Comparison of ENCODE assay signal across 1 cellular context in the genomic region with DNA sequence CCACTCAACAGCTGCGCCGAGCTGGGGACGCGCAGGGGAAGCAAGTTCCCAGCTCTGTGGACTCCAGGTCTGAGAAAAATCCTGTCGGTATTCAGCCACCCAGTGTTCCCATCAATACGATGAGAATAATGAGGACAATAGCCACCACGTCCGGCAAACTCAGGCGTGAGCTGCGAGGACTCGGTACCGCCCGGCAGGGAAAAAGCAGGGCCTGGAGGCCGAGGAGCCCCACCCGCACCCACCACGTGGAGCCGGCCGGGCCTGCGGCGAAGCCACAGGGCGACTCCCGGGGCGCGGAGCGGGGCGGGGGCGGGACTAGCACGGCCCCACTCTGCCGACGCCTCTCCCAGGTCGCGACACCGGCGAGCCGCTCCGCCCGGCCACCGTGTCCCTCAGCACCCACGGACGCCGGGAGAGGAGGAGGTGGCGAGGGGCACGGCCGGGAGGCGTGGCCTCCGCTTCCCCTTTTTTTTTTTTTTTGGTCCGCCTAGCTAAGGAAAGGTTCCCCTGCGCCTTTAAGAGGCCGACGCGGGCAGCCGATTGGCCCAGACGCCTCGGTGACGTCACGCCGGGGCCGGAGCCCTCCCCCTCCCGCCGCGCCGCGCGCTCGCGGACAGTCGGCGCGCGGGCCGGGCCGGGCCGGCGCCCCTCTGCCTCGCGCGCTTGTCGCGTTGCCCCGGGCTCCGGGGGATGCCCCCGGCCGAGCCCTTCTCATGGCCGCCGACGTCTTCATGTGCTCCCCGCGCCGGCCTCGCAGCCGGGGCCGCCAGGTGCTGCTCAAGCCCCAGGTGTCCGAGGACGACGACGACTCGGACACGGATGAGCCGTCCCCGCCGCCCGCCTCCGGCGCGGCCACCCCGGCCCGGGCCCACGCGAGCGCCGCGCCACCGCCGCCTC.
TF ChIP-seq lines count a peak whose summit lies in the region.

A gene with protein sequence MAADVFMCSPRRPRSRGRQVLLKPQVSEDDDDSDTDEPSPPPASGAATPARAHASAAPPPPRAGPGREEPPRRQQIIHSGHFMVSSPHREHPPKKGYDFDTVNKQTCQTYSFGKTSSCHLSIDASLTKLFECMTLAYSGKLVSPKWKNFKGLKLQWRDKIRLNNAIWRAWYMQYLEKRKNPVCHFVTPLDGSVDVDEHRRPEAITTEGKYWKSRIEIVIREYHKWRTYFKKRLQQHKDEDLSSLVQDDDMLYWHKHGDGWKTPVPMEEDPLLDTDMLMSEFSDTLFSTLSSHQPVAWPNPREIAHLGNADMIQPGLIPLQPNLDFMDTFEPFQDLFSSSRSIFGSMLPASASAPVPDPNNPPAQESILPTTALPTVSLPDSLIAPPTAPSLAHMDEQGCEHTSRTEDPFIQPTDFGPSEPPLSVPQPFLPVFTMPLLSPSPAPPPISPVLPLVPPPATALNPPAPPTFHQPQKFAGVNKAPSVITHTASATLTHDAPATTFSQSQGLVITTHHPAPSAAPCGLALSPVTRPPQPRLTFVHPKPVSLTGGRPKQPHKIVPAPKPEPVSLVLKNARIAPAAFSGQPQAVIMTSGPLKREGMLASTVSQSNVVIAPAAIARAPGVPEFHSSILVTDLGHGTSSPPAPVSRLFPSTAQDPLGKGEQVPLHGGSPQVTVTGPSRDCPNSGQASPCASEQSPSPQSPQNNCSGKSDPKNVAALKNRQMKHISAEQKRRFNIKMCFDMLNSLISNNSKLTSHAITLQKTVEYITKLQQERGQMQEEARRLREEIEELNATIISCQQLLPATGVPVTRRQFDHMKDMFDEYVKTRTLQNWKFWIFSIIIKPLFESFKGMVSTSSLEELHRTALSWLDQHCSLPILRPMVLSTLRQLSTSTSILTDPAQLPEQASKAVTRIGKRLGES (plus strand): TSS at position 616 of the 897 bp plus-strand sequence. CDS start 98 bp downstream, at position 714.

TF ChIP-seq in K562, 482 proteins besides CTCF, POLR2A, EP300 and RAD21 (continued from another document and continues in another):
- TF ChIP-seq, protein P1, sequence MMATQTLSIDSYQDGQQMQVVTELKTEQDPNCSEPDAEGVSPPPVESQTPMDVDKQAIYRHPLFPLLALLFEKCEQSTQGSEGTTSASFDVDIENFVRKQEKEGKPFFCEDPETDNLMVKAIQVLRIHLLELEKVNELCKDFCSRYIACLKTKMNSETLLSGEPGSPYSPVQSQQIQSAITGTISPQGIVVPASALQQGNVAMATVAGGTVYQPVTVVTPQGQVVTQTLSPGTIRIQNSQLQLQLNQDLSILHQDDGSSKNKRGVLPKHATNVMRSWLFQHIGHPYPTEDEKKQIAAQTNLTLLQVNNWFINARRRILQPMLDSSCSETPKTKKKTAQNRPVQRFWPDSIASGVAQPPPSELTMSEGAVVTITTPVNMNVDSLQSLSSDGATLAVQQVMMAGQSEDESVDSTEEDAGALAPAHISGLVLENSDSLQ (IDR thresholded peaks at IDR 0.05): peak; percentile 46; the same call in 1 of the 2 replicates
- TF ChIP-seq HCFC1 (IDR thresholded peaks at IDR 0.05; ENCODE audit: low read depth, low read length): 0 out of 2 replicates have a peak, but pooled peaks have one; percentile 8
- TF ChIP-seq FOSL1 (tag; conservative IDR thresholded peaks at IDR 0.05): peak; percentile 64; the same call in 1 of the 2 replicates
- TF ChIP-seq YY1 (IDR thresholded peaks at IDR 0.05; ENCODE audit: borderline replicate concordance in 1 of 3, control insufficient read depth in 1 of 3, extremely low read depth in 1 of 3, insufficient read depth in 3 of 3, insufficient read length in 1 of 3, insufficient replicate concordance in 2 of 3, low read depth in 1 of 3, low read length in 2 of 3): peak; percentile 12 to 72 (median 33)
- TF ChIP-seq PTTG1 (tag; IDR thresholded peaks at IDR 0.05; ENCODE audit: low read depth): no peak
- TF ChIP-seq RBM22 (IDR thresholded peaks at IDR 0.05; ENCODE audit: low read depth, low read length, poor library complexity, severe bottlenecking): peak; percentile 62
- peak; percentile 49; the same call in 1 of the 2 replicates for TF ChIP-seq KHSRP (IDR thresholded peaks at IDR 0.05)
- TF ChIP-seq RBBP5 (IDR thresholded peaks at IDR 0.05; ENCODE audit: borderline replicate concordance, insufficient read depth, low read length, poor library complexity, severe bottlenecking): peak; percentile 95
- no peak for TF ChIP-seq DDX20 (tag; IDR thresholded peaks at IDR 0.05; ENCODE audit: low read depth)
- no peak for TF ChIP-seq ZNF146 (CRISPR knock-in tag; IDR thresholded peaks at IDR 0.05; ENCODE audit: unreplicated experiment)
- peak; percentile 48; the same call in 1 of the 2 replicates for TF ChIP-seq JUND (IDR thresholded peaks at IDR 0.05; ENCODE audit: borderline replicate concordance, low read depth, low read length)
- TF ChIP-seq JUND (tag; IDR thresholded peaks at IDR 0.05; ENCODE audit: borderline replicate concordance, low read depth, low read length): no peak; the same call in 2 of the 3 replicates
- TF ChIP-seq HNRNPL (IDR thresholded peaks at IDR 0.05; ENCODE audit: low read depth, low read length): peak; percentile 76; the same call in 1 of the 2 replicates
- peak; percentile 77 for TF ChIP-seq CREB1 (IDR thresholded peaks at IDR 0.05)
- TF ChIP-seq CREB1 (CRISPR knock-in tag; IDR thresholded peaks at IDR 0.05): peak; percentile 73; the same call in 1 of the 2 replicates
- TF ChIP-seq ZNF668 (CRISPR knock-in tag; IDR thresholded peaks at IDR 0.05): 0 out of 2 replicates have a peak, but pooled peaks have one; percentile 56
- TF ChIP-seq SIX5 (IDR thresholded peaks at IDR 0.05; ENCODE audit: borderline replicate concordance in 1 of 2, insufficient read depth in 1 of 2, low read depth in 1 of 2, low read length in 2 of 2): no peak
- peak; percentile 87 for TF ChIP-seq HMGN3 (IDR thresholded peaks at IDR 0.05; ENCODE audit: borderline replicate concordance, extremely low read depth, insufficient read length, low read depth, low read length)
- TF ChIP-seq, protein P2, sequence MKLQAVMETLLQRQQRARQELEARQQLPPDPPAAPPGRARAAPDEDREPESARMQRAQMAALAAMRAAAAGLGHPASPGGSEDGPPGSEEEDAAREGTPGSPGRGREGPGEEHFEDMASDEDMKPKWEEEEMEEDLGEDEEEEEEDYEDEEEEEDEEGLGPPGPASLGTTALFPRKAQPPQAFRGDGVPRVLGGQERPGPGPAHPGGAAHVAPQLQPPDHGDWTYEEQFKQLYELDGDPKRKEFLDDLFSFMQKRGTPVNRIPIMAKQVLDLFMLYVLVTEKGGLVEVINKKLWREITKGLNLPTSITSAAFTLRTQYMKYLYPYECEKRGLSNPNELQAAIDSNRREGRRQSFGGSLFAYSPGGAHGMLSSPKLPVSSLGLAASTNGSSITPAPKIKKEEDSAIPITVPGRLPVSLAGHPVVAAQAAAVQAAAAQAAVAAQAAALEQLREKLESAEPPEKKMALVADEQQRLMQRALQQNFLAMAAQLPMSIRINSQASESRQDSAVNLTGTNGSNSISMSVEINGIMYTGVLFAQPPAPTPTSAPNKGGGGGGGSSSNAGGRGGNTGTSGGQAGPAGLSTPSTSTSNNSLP (IDR thresholded peaks at IDR 0.05; ENCODE audit: borderline replicate concordance, low read depth, low read length): no peak
- TF ChIP-seq, protein P3, sequence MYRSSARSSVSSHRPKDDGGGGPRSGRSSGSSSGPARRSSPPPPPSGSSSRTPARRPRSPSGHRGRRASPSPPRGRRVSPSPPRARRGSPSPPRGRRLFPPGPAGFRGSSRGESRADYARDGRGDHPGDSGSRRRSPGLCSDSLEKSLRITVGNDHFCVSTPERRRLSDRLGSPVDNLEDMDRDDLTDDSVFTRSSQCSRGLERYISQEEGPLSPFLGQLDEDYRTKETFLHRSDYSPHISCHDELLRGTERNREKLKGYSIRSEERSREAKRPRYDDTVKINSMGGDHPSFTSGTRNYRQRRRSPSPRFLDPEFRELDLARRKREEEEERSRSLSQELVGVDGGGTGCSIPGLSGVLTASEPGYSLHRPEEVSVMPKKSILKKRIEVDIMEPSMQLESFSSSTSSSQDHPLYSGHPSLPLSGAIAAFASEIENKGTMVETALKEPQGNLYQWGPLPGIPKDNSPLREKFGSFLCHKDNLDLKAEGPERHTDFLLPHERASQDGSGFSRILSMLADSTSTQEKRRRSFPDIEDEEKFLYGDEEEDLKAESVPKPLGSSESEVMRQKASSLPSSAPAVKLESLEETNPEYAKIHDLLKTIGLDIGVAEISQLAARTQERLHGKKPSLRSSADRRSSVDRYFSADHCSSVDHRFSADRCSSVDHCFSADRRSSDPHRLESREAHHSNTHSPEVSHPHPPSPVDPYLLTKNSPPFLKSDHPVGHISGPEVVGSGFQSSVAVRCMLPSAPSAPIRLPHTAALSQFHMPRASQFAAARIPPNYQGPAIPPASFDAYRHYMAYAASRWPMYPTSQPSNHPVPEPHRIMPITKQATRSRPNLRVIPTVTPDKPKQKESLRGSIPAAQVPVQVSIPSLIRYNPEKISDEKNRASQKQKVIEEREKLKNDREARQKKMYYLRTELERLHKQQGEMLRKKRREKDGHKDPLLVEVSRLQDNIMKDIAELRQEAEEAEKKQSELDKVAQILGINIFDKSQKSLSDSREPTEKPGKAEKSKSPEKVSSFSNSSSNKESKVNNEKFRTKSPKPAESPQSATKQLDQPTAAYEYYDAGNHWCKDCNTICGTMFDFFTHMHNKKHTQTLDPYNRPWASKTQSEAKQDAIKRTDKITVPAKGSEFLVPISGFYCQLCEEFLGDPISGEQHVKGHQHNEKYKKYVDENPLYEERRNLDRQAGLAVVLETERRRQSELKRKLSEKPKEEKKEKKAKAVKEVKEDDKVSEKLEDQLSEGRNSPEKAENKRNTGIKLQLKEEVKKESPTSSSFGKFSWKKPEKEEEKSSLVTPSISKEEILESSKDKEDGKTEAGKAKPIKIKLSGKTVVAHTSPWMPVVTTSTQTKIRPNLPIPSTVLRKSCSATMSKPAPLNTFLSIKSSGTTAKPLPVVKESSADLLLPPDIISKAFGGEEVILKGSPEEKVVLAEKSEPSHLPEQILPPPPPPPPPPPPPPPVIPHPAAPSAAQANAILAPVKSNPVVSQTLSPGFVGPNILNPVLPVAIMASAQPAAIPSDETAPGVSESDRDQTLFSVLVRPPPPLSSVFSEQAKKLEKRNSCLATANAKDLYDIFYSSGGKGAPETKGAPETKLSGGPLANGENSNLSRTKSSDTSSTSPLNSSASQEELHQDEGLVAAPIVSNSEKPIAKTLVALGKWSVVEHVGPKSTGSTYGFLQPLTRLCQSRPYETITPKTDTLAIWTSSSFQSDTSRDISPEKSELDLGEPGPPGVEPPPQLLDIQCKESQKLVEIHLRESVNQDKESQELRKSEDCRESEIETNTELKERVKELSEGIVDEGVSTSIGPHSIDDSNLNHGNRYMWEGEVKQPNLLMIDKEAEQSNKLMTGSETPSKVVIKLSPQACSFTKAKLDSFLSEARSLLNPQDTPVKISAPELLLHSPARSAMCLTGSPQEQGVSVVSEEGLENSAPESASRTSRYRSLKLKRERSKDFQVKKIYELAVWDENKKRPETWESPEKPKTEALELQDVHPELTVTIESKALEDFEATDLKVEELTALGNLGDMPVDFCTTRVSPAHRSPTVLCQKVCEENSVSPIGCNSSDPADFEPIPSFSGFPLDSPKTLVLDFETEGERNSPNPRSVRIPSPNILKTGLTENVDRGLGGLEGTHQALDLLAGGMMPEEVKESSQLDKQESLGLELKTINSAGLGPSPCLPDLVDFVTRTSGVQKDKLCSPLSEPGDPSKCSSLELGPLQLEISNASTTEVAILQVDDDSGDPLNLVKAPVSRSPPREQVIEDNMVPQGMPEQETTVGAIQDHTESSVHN (IDR thresholded peaks at IDR 0.05; ENCODE audit: borderline replicate concordance in 1 of 2, low read depth in 1 of 2): no peak
- TF ChIP-seq ZNF174 (CRISPR knock-in tag; IDR thresholded peaks at IDR 0.05): no peak
- TF ChIP-seq, protein P4, sequence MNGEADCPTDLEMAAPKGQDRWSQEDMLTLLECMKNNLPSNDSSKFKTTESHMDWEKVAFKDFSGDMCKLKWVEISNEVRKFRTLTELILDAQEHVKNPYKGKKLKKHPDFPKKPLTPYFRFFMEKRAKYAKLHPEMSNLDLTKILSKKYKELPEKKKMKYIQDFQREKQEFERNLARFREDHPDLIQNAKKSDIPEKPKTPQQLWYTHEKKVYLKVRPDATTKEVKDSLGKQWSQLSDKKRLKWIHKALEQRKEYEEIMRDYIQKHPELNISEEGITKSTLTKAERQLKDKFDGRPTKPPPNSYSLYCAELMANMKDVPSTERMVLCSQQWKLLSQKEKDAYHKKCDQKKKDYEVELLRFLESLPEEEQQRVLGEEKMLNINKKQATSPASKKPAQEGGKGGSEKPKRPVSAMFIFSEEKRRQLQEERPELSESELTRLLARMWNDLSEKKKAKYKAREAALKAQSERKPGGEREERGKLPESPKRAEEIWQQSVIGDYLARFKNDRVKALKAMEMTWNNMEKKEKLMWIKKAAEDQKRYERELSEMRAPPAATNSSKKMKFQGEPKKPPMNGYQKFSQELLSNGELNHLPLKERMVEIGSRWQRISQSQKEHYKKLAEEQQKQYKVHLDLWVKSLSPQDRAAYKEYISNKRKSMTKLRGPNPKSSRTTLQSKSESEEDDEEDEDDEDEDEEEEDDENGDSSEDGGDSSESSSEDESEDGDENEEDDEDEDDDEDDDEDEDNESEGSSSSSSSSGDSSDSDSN (IDR thresholded peaks at IDR 0.05; ENCODE audit: borderline replicate concordance in 1 of 2, low read depth in 2 of 2, low read length in 2 of 2): peak in 1 of 2 experiments; percentile 13; a peak in 1 of 4 replicates
- TF ChIP-seq MAFK (IDR thresholded peaks at IDR 0.05; ENCODE audit: low read length): no peak
- no peak for TF ChIP-seq NFXL1 (CRISPR knock-in tag; IDR thresholded peaks at IDR 0.05)
- TF ChIP-seq JUN (IDR thresholded peaks at IDR 0.05; ENCODE audit: borderline replicate concordance, low read depth, low read length): peak; percentile 71
- peak; percentile 51; the same call in 1 of the 2 replicates for TF ChIP-seq JUN (CRISPR knock-in tag; IDR thresholded peaks at IDR 0.05; ENCODE audit: borderline replicate concordance)
- peak; percentile 69; the same call in 1 of the 2 replicates for TF ChIP-seq XRCC5 (IDR thresholded peaks at IDR 0.05; ENCODE audit: low read depth, low read length)
- no peak for TF ChIP-seq SIRT6 (IDR thresholded peaks at IDR 0.05; ENCODE audit: low read depth, low read length)
